Comparison of ENCODE assay signal across 16 cellular contexts in the genomic region with DNA sequence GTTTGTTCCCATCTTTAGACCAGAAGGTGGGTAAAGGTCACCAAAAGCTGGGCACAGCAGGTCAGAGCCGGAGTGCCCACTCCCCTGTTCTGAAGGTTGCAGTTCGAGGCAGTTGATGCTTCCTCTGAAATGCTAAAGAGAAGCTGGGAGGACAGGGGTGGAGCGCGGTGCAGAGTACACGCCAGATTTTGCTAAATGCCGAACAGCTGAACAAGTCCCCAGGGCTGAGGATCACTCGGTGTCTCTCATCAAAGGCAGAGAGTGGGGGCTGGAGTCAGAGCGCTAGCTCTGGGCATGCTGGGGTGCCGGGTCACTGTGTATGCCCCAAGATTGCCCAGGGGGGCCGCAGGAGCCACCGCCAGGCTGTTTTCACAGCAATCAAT.
DNase-seq lines count a peak whose midpoint lies in the region; FAIRE-seq and TF ChIP-seq lines count a peak whose summit lies in the region.
"Had no signal": no experiment of that assay in that cellular context is flagged by ENCODE, and none has a peak within 500 bp of the region (broad histone marks: within the 10 kb centered on the region; RNA-seq: fewer than 3 reads in every experiment).

No MANE protein-coding gene starts in this region.

- H3K27ac Mint-ChIP-seq in nephron progenitor cell (no peak overlapping the region), CD14-positive monocyte (peak overlapping the region in 1 of 7 donors; percentile 46)
- H3K27ac Mint-ChIP-seq: activated CD4-positive, alpha-beta T cell treated with anti-CD3 and anti-CD28 coated beads for 36 hours; memory B cell had no signal

- H3K36me3 Mint-ChIP-seq in nephron progenitor cell (ENCODE audit: low read depth) (no peaks in the 10 kb centered on the region), CD14-positive monocyte (no peaks in the 10 kb centered on the region)
- H3K36me3 Mint-ChIP-seq: memory B cell had no signal

- no peak overlapping the region for H3K9ac ChIP-seq in kidney (ENCODE audit: low read length in 2 of 2)

- no peaks in the 10 kb centered on the region for H3K36me3 ChIP-seq in kidney (ENCODE audit: control insufficient read depth in 1 of 2, insufficient read depth in 2 of 2, low read length in 2 of 2)
- H3K36me3 ChIP-seq: colonic mucosa, right atrium auricular region, SJSA1, tibial nerve had no signal

- H3K27ac ChIP-seq in kidney (ENCODE audit: low read depth in 2 of 2, low read length in 2 of 2): no peak overlapping the region
- H3K27ac ChIP-seq: colonic mucosa, right atrium auricular region, SJSA1, tibial nerve had no signal

- H3K4me3 ChIP-seq in kidney (ENCODE audit: low read length in 2 of 2): no peak overlapping the region
- H3K4me3 ChIP-seq: colonic mucosa, right atrium auricular region, SJSA1, tibial nerve had no signal

- TF ChIP-seq CTCF in nephron progenitor cell (IDR thresholded peaks at IDR 0.05) (no peak), CD14-positive monocyte (IDR thresholded peaks at IDR 0.05) (no peak), kidney (IDR thresholded peaks at IDR 0.05; ENCODE audit: borderline replicate concordance, extremely low read depth, insufficient read depth) (no peak)

- H3K27me3 Mint-ChIP-seq in nephron progenitor cell (ENCODE audit: low read depth, poor library complexity) (peaks cover 57% of the 10 kb centered on the region), CD14-positive monocyte (ENCODE audit: low read depth in 3 of 3) (peaks cover 1 to 8% (median 2%) of the 10 kb centered on the region in 3 donors)

- intact Hi-C loops in CD14-positive monocyte (cut with micrococcal nuclease): no loop called here
- intact Hi-C loops in kidney (cut with DNase I): no loop called here

- DNase-seq in EL: peak; percentile 20
- DNase-seq in NCI-H146 treated with DMSO at 0.1 percent for 48 hours (lab: John Stamatoyannopoulos, UW; ENCODE audit: unreplicated experiment): peak; percentile 31
- DNase-seq in astrocyte of the hippocampus (ENCODE audit: low read depth, low spot score): peak; percentile 34
- peak; percentile 31 for DNase-seq in nephron progenitor cell
- no peak for DNase-seq in CD14-positive monocyte (ENCODE audit: low spot score)
- no peak for DNase-seq in SHP77 treated with DMSO at 0.1 percent for 48 hours (lab: John Stamatoyannopoulos, UW)
- DNase-seq in COLO668 (lab: John Stamatoyannopoulos, UW; ENCODE audit: unreplicated experiment): no peak
- DNase-seq in kidney: no peak
- DNase-seq: activated CD4-positive, alpha-beta T cell treated with anti-CD3 and anti-CD28 coated beads for 36 hours; activated naive CD4-positive, alpha-beta T cell treated with anti-CD3 and anti-CD28 coated beads, Interleukin-2, amount 50 U/mL, for 16 hours; colonic mucosa; NCI-H187 had no signal

- FAIRE-seq in kidney (lab: Jason Lieb, UNC): no peak

- H3K9me3 Mint-ChIP-seq in nephron progenitor cell (peaks cover 8% of the 10 kb centered on the region), CD14-positive monocyte (peaks cover 0 to 3% (median 0%) of the 10 kb centered on the region in 7 donors)
- H3K9me3 Mint-ChIP-seq: memory B cell had no signal

- H3K4me1 Mint-ChIP-seq in nephron progenitor cell: peaks cover 68% of the 10 kb centered on the region
- H3K4me1 Mint-ChIP-seq in CD14-positive monocyte: peaks cover 25% of the 10 kb centered on the region
- H3K4me1 Mint-ChIP-seq: memory B cell had no signal

- H3K4me3 Mint-ChIP-seq in nephron progenitor cell: peak overlapping the region; percentile 40
- H3K4me3 Mint-ChIP-seq in CD14-positive monocyte: no peak overlapping the region
- H3K4me3 Mint-ChIP-seq: activated CD4-positive, alpha-beta T cell treated with anti-CD3 and anti-CD28 coated beads for 36 hours; memory B cell had no signal

- H3K9me3 ChIP-seq in kidney (ENCODE audit: control insufficient read depth in 1 of 2, low read length in 2 of 2): no peaks in the 10 kb centered on the region
- H3K9me3 ChIP-seq: colonic mucosa, right atrium auricular region, SJSA1, tibial nerve had no signal

- H3K4me1 ChIP-seq in kidney (ENCODE audit: control insufficient read depth in 1 of 2, insufficient read depth in 1 of 2, low read depth in 1 of 2, low read length in 2 of 2): peaks cover 0 to 17% of the 10 kb centered on the region in 2 donors
- H3K4me1 ChIP-seq: colonic mucosa had no signal

Comparison
In these comparisons a context has a peak if more than half of its experiments do, and no peak if none do; other contexts are left out.
1. DNase-seq: peak in EL (single experiment), NCI-H146 treated with DMSO at 0.1 percent for 48 hours (single experiment), astrocyte of the hippocampus (single experiment) and nephron progenitor cell (single experiment); none in CD14-positive monocyte (single experiment), SHP77 treated with DMSO at 0.1 percent for 48 hours (single experiment), COLO668 (single experiment) and kidney (single experiment).